ENCODE assay signal across 8 cellular contexts in genomic region chr20:38222231-38222922, GRCh38. TPM values are rescaled to one million over a fixed set of nuclear protein-coding genes. Genes with fewer than 3 reads are reported as not detected.
DNase-seq lines count a peak whose midpoint lies in the region; ATAC-seq, FAIRE-seq and TF ChIP-seq lines count a peak whose summit lies in the region.

No MANE protein-coding gene starts in this region.

- H3K36me3 ChIP-seq in GM12878 (ENCODE audit: control insufficient read depth in 2 of 2, insufficient read depth in 2 of 2, low read length in 1 of 2) (no peaks in the 10 kb centered on the region), iPS DF 6.9 (ENCODE audit: control insufficient read depth, insufficient read depth, low read length) (no peaks in the 10 kb centered on the region)

- peak; percentile 92 to 96 (median 94) for TF ChIP-seq CTCF in GM12878 (IDR thresholded peaks at IDR 0.05 in 2 of 3, conservative IDR thresholded peaks at IDR 0.05 in 1 of 3; ENCODE audit: control insufficient read depth in 2 of 3, extremely low read depth in 1 of 3, insufficient read depth in 1 of 3, low read depth in 3 of 3, low read length in 3 of 3)

- H3K9me3 ChIP-seq in GM12878 (replicated peaks; ENCODE audit: control insufficient read depth, insufficient read depth, low read length), result no peaks in the 10 kb centered on the region
- no peaks in the 10 kb centered on the region for H3K9me3 ChIP-seq in iPS DF 6.9 (ENCODE audit: control insufficient read depth, insufficient read depth, low read length)

- POLR2A ChIA-PET in GM12878 (lab: Charles Lee), result no interaction called here

- no peaks in the 10 kb centered on the region; the same call in 1 of the 2 replicates for H4K20me1 ChIP-seq in GM12878 (ENCODE audit: control insufficient read depth, insufficient read depth)

- RAD21 ChIA-PET in GM12878 (lab: Charles Lee; ENCODE audit: unreplicated experiment), result interaction anchor here (1.0 to 6.9 kb wide), 18 partner anchors 13 to 458 kb away, joined by 3 to 80 read pairs (median 5); no protein-coding TSS in a partner anchor

- WGBS in GM12878 (ENCODE audit: insufficient coverage, insufficient replicate concordance, low lambda C conversion rate, missing lambda C conversion rate), result 28% methylated on average over 12 of the region's 12 CpGs
- no CpG with 5 or more reads among the region's 12 CpGs for WGBS in iPS DF 6.9 (ENCODE audit: insufficient coverage, insufficient read length)

- no peak overlapping the region for H2AFZ ChIP-seq in GM12878 (ENCODE audit: control insufficient read depth, low read depth, low read length)

- no peaks in the 10 kb centered on the region for H3K79me2 ChIP-seq in GM12878 (ENCODE audit: control insufficient read depth, insufficient read depth, low read length)

- ATAC-seq in GM12878 (peak; percentile 72), HG02610 (IDR thresholded peaks at IDR 0.05; ENCODE audit: unreplicated experiment) (no peak), GM18519 (IDR thresholded peaks at IDR 0.05; ENCODE audit: low FRiP score, unreplicated experiment) (no peak)

- DNase-seq in M059J (ENCODE audit: low read depth) (peak; percentile 70), T-helper 9 cell (peak; percentile 45), GM12878 (ENCODE audit: low read depth, low spot score) (no peak), iPS DF 6.9 (ENCODE audit: low read depth, low spot score) (peak; percentile 43)
- DNase-seq in stimulated activated CD4-positive, alpha-beta T cell treated with anti-CD3 and anti-CD28 coated beads, Interleukin-1b, Interleukin-23, amount 100 ng/mL, for 24 hours (ENCODE audit: low read depth in 4 of 4, low spot score in 1 of 4), result peak; percentile 6 to 51 (median 42)

- BruUV-seq in GM12878 (replicated peaks; lab: Mats Ljungman, UMichigan), result no TSS peak

- TF ChIP-seq EP300 in GM12878 (IDR thresholded peaks at IDR 0.05; ENCODE audit: borderline replicate concordance in 1 of 2, control insufficient read depth in 1 of 2, low read depth in 2 of 2, low read length in 2 of 2), result no peak

- SMC1A ChIA-PET in GM12878 (lab: Charles Lee; ENCODE audit: uncharacterized antibody, unreplicated experiment), result interaction anchor here (0.5 to 5.4 kb wide), 25 partner anchors 11 to 1862 kb away, joined by 3 to 128 read pairs (median 6); no protein-coding TSS in a partner anchor

- CTCF ChIA-PET in GM12878 (lab: Yijun Ruan, JAX), result interaction anchor here (0.7 to 14.4 kb wide), 43 partner anchors 8 to 953 kb away, joined by 3 to 404 read pairs (median 6); partner anchors contain the start of gene TGM2

- H3K27ac ChIP-seq in GM12878 (ENCODE audit: control insufficient read depth, insufficient read depth), result no peak overlapping the region
- H3K27ac ChIP-seq in iPS DF 6.9 (ENCODE audit: low read length), result no peak overlapping the region

- FAIRE-seq in G401.6 (lab: Jason Lieb, UNC) (peak; percentile 56), GM12878 (lab: Jason Lieb, UNC) (no peak)

- no peaks in the 10 kb centered on the region for H3K4me1 ChIP-seq in GM12878 (ENCODE audit: control insufficient read depth, insufficient read depth, low read length)
- H3K4me1 ChIP-seq in iPS DF 6.9 (ENCODE audit: control insufficient read depth, insufficient read depth, low read length), result no peaks in the 10 kb centered on the region

- no peaks in the 10 kb centered on the region; a peak in 1 of 4 replicates for H3K27me3 ChIP-seq in GM12878 (replicated peaks in 1 of 2; ENCODE audit: control insufficient read depth in 2 of 2, insufficient read depth in 2 of 2, low read length in 1 of 2)
- no peaks in the 10 kb centered on the region for H3K27me3 ChIP-seq in iPS DF 6.9 (ENCODE audit: control insufficient read depth, insufficient read depth, low read length)

- in situ Hi-C loops in GM12878 (cut with MboI), result loop anchor here (10.0 kb wide), 1 partner anchor 658 kb away; no protein-coding TSS in a partner anchor

- intact Hi-C loops in GM12878 (cut with micrococcal nuclease; ENCODE audit: unreplicated experiment), result loop anchor here (1.0 to 5.0 kb wide), 4 partner anchors 55 to 660 kb away; partner anchors contain the start of gene TGM2

- H3K9ac ChIP-seq in GM12878 (ENCODE audit: control insufficient read depth, insufficient read depth, low read length), result no peak overlapping the region

- H3K4me3 ChIP-seq in GM12878, result no peak overlapping the region
- no peak overlapping the region for H3K4me3 ChIP-seq in iPS DF 6.9 (ENCODE audit: low read length)

- H3K4me2 ChIP-seq in GM12878 (ENCODE audit: control insufficient read depth, insufficient read depth), result no peak overlapping the region

- peak; percentile 89 for TF ChIP-seq RAD21 in GM12878 (IDR thresholded peaks at IDR 0.05; ENCODE audit: insufficient read depth, low read depth, low read length)

- no peak for TF ChIP-seq POLR2A in GM12878 (IDR thresholded peaks at IDR 0.05; ENCODE audit: low read depth, low read length)

TF ChIP-seq in GM12878, 131 proteins besides CTCF, POLR2A, EP300 and RAD21:
- TF ChIP-seq CBFB (IDR thresholded peaks at IDR 0.05; ENCODE audit: low read depth) (no peak), BRCA1 (IDR thresholded peaks at IDR 0.05; ENCODE audit: low read depth, low read length) (no peak), BHLHE40 (IDR thresholded peaks at IDR 0.05; ENCODE audit: borderline replicate concordance in 1 of 2, low read depth in 2 of 2, low read length in 1 of 2) (0 out of 4 replicates have a peak, but pooled peaks of 1 of the 2 experiments have one; percentile 10), CEBPB (IDR thresholded peaks at IDR 0.05; ENCODE audit: borderline replicate concordance in 1 of 2, low read depth in 2 of 2, low read length in 2 of 2) (no peak), MEF2B (IDR thresholded peaks at IDR 0.05; ENCODE audit: partially characterized antibody, poor library complexity, severe bottlenecking) (no peak), FOS (IDR thresholded peaks at IDR 0.05; ENCODE audit: borderline replicate concordance, extremely low read depth, insufficient read length) (no peak), SMC3 (IDR thresholded peaks at IDR 0.05; ENCODE audit: borderline replicate concordance, low read length) (peak; percentile 74)
TF ChIP-seq in GM12878: peak in this region for 2.

RNA-seq across cellular contexts. Expression of gene KIAA1755, which starts 38.2 kb away (rescaled TPM):
- total RNA-seq in M059J (2014; rRNA removed; shearing (Covaris generic)), result 1.8 and 3.8 TPM in 2 replicates
- total RNA-seq in GM12878 (2013; cell fraction: nucleolus; rRNA removed), result not detected in 2 replicates
- total RNA-seq in GM12878 (2014; rRNA removed) (not detected in 2 replicates), GM12878 (2014; rRNA removed; fragmentation: Illumina TruSeq; extraction: Trizol) (not detected in 2 replicates), GM12878 (2021) (not detected in 2 replicates)
- polyA plus RNA-seq in GM12878 (2011; ENCODE audit: low read depth), result not detected
- polyA plus RNA-seq in GM12878 (2011; rRNA removed) (not detected in 2 replicates), GM12878 (2014; fragmentation: Illumina TruSeq; extraction: Trizol) (not detected in 2 replicates), GM12878 (2014; fragmentation: Nextera tagmentation; extraction: Ambion mirVana) (not detected), GM12878 (2014; rRNA removed) (not detected in 2 replicates), GM12878 (2016; fragmentation: Nextera tagmentation; extraction: Ambion mirVana) (not detected)
- not detected in 2 replicates for polyA plus RNA-seq in GM12878 (2011; cell fraction: cytosol; rRNA removed)
- not detected in 2 replicates for polyA plus RNA-seq in GM12878 (2011; cell fraction: nucleus; rRNA removed)
- polyA plus RNA-seq in GM12878 (2012), result not detected in 2 replicates
- not detected in 2 replicates for polyA minus RNA-seq in GM12878 (2011; rRNA and poly(A)+ RNA removed)
- not detected in 2 replicates for polyA minus RNA-seq in GM12878 (2011; cell fraction: cytosol; rRNA and poly(A)+ RNA removed)
- not detected in 2 replicates for polyA minus RNA-seq in GM12878 (2011; cell fraction: nucleus; rRNA and poly(A)+ RNA removed)

RNA-seq across cellular contexts. Expression of gene TGM2, which starts 57.3 kb away (rescaled TPM):
- 76.6 and 108 TPM in 2 replicates for total RNA-seq in M059J (2014; rRNA removed; shearing (Covaris generic))
- total RNA-seq in GM12878 (2013; cell fraction: nucleolus; rRNA removed), result 24.2 and 29.7 TPM in 2 replicates
- total RNA-seq in GM12878 (2014; rRNA removed), result 0.85 and 0.87 TPM in 2 replicates
- 0.45 and 0.51 TPM in 2 replicates for total RNA-seq in GM12878 (2014; rRNA removed; fragmentation: Illumina TruSeq; extraction: Trizol)
- total RNA-seq in GM12878 (2021), result 1.2 and 1.8 TPM in 2 replicates
- 0.67 TPM for polyA plus RNA-seq in GM12878 (2011; ENCODE audit: low read depth)
- polyA plus RNA-seq in GM12878 (2011; rRNA removed), result 0.85 and 1.9 TPM in 2 replicates
- 1.6 and 1.8 TPM in 2 replicates for polyA plus RNA-seq in GM12878 (2011; cell fraction: cytosol; rRNA removed)
- polyA plus RNA-seq in GM12878 (2011; cell fraction: nucleus; rRNA removed), result 2.0 and 2.1 TPM in 2 replicates
- polyA plus RNA-seq in GM12878 (2012), result 1.5 and 2.4 TPM in 2 replicates
- 0.30 and 0.54 TPM in 2 replicates for polyA plus RNA-seq in GM12878 (2014; fragmentation: Illumina TruSeq; extraction: Trizol)
- under 1 TPM; 0.11 to 0.16 TPM for polyA plus RNA-seq in GM12878 (2014; fragmentation: Nextera tagmentation; extraction: Ambion mirVana)
- 0.68 and 1.1 TPM in 2 replicates for polyA plus RNA-seq in GM12878 (2014; rRNA removed)
- under 1 TPM; 0.25 to 0.47 TPM for polyA plus RNA-seq in GM12878 (2016; fragmentation: Nextera tagmentation; extraction: Ambion mirVana)
- 1.4 and 2.0 TPM in 2 replicates for polyA minus RNA-seq in GM12878 (2011; rRNA and poly(A)+ RNA removed)
- polyA minus RNA-seq in GM12878 (2011; cell fraction: cytosol; rRNA and poly(A)+ RNA removed), result 1.2 and 1.4 TPM in 2 replicates
- polyA minus RNA-seq in GM12878 (2011; cell fraction: nucleus; rRNA and poly(A)+ RNA removed), result 0.73 and 0.96 TPM in 2 replicates
